ENCODE assay signal across 8 cellular contexts in the genomic region with DNA sequence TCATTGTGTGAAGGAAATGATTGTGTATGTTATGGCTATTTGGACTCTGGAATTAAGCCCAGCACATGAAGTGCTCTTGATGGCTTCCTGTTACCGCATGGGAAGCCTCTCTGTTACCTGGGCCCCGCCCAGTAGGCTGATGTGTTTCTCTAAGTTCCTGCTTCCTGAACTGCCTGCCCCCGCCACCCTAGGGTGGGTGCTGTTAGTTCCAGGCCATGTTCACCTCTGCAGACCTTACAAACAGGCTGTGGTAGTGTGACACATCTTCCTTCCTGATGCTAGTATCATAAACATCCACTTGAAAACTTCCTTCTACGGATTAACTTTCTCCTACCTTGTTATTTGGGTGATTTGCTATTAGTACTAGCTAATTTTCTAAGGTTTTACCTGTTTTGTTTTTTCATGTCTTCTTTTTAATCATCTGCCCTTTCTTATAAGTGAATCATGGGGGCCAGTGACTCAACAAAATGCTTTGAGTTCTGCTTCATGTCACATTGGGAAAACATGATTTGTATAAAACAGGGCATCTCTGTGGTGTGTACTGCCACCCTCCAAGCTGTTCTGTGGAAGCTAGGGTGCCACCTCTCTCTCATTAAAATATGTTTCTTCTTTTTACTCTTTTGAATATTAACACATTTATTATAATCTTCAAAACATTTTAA. TPM values are rescaled to one million over a fixed set of nuclear protein-coding genes. Genes with fewer than 3 reads are reported as not detected.
DNase-seq lines count a peak whose midpoint lies in the region; ATAC-seq and TF ChIP-seq lines count a peak whose summit lies in the region.

No MANE protein-coding gene starts in this region.

- H3K27ac Mint-ChIP-seq in Calu3 (ENCODE audit: unreplicated experiment), result peak overlapping the region; percentile 97

- no peaks in the 10 kb centered on the region for H3K9me3 Mint-ChIP-seq in Calu3 (ENCODE audit: low read depth, unreplicated experiment)

- H3K4me3 Mint-ChIP-seq in Calu3 (ENCODE audit: low read depth, unreplicated experiment), result peak overlapping the region; percentile 11

- intact Hi-C loops in Calu3 (cut with micrococcal nuclease; ENCODE audit: unreplicated experiment), result loop anchor here (1.0 to 10.0 kb wide), 7 partner anchors 37 to 597 kb away; partner anchors contain the start of genes HMGN3, LCA5 and PHIP
- intact Hi-C loops in left cardiac atrium (cut with DNase I), result loop anchor here in 1 of 2 donors (10.0 kb wide), 1 partner anchor 97 kb away; no protein-coding TSS in a partner anchor

- ATAC-seq in left cardiac atrium (peak in 1 of 2 donors; percentile 39), GM21786 (IDR thresholded peaks at IDR 0.05; ENCODE audit: unreplicated experiment) (no peak)

- H3K36me3 Mint-ChIP-seq in Calu3 (ENCODE audit: insufficient read depth, unreplicated experiment), result peaks cover 26% of the 10 kb centered on the region

- no peaks in the 10 kb centered on the region for H3K27me3 Mint-ChIP-seq in Calu3 (ENCODE audit: unreplicated experiment)

- CTCF ChIA-PET in Calu3 (lab: Charles Lee), result interaction anchor here (1.0 to 2.3 kb wide), 6 partner anchors 16 to 127 kb away, joined by 3 to 17 read pairs (median 6); partner anchors contain the start of gene SH3BGRL2

- BruUV-seq in Calu3 (replicated peaks; lab: Mats Ljungman, UMichigan), result no TSS peak

- DNase-seq in Calu3 (peak; percentile 88), NCI-H69 (lab: John Stamatoyannopoulos, UW) (peak; percentile 89), left cardiac atrium (peak; percentile 27), GM13977 (ENCODE audit: low spot score) (no peak)
- DNase-seq in activated T-helper 9 cell treated with anti-CD3 and anti-CD28 coated beads, Interleukin-2, amount 50 U/mL, for 16 hours (ENCODE audit: low read depth), result peak; percentile 22
- peak; percentile 50 for DNase-seq in stimulated activated CD4-positive, alpha-beta T cell treated with anti-CD3 and anti-CD28 coated beads, Interleukin-2, amount 100 ng/mL, for 4 hours (ENCODE audit: low read depth)
- DNase-seq in NK-92 treated with Interleukin-12 subunit alpha and Interleukin-12 subunit beta, amount 100 ng/mL, for 24 hours (lab: John Stamatoyannopoulos, UW), result no peak

- peaks cover 71% of the 10 kb centered on the region for H3K4me1 Mint-ChIP-seq in Calu3 (ENCODE audit: low read depth, unreplicated experiment)

- in situ Hi-C loops in GM13977 (cut with MboI; ENCODE audit: low pct_unique_long_range_greater_than_20kb, low sequenced_read_pairs, unreplicated experiment), result no loop called here

- no peak for TF ChIP-seq CTCF in Calu3 (IDR thresholded peaks at IDR 0.05; ENCODE audit: unreplicated experiment)
- TF ChIP-seq CTCF in GM13977 (IDR thresholded peaks at IDR 0.05; ENCODE audit: extremely low read depth, insufficient read depth, missing control alignments), result no peak

RNA-seq across cellular contexts. Expression of gene SH3BGRL2, which starts 40.6 kb away (rescaled TPM):
- 44.3 and 46.1 TPM in 2 replicates for total RNA-seq in Calu3 (2022)
- total RNA-seq in left cardiac atrium, result 10 to 100 TPM; 10.3 to 11.9 TPM

Comparison
In these comparisons a context has a peak if more than half of its experiments do, and no peak if none do; other contexts are left out.
1. DNase-seq: peak in Calu3 (single experiment), NCI-H69 (single experiment), activated T-helper 9 cell treated with anti-CD3 and anti-CD28 coated beads, Interleukin-2, amount 50 U/mL, for 16 hours (single experiment), left cardiac atrium (single experiment) and stimulated activated CD4-positive, alpha-beta T cell treated with anti-CD3 and anti-CD28 coated beads, Interleukin-2, amount 100 ng/mL, for 4 hours (single experiment); none in GM13977 (single experiment) and NK-92 treated with Interleukin-12 subunit alpha and Interleukin-12 subunit beta, amount 100 ng/mL, for 24 hours (single experiment).